In genomic region chr10:101030492-101031127, GRCh38 we compare ENCODE assay signal across 8 cellular contexts. TPM values are rescaled to one million over a fixed set of nuclear protein-coding genes. Genes with fewer than 3 reads are reported as not detected.
DNase-seq lines count a peak whose midpoint lies in the region; ATAC-seq and TF ChIP-seq lines count a peak whose summit lies in the region.

No MANE protein-coding gene starts in this region.

- peak overlapping the region; percentile 94 for H3K4me2 ChIP-seq in SK-N-SH

- TF ChIP-seq CTCF in SK-N-SH (IDR thresholded peaks at IDR 0.05) (no peak), stomach (IDR thresholded peaks at IDR 0.05) (no peak), GM10266 (IDR thresholded peaks at IDR 0.05; ENCODE audit: control insufficient read depth, insufficient read depth, low read depth, missing control alignments) (no peak)

- peak overlapping the region; percentile 84 to 98 for H3K4me3 ChIP-seq in SK-N-SH (ENCODE audit: low read depth in 2 of 2, low read length in 1 of 2)
- peak overlapping the region; percentile 63 to 79 (median 66) for H3K4me3 ChIP-seq in stomach

- H3K27me3 Mint-ChIP-seq in activated T-helper 1 cell treated with anti-CD3 and anti-CD28 coated beads, Interleukin-12 subunit alpha, Interleukin-12 subunit beta, Interleukin-2, Interleukin-4 antibody, amounts not matched to agents 30 ng/mL and 10 ng/mL and 1 ng/mL, durations not matched to agents 14 hours and 24 hours and 36 hours (ENCODE audit: insufficient read depth): peaks cover 21% of the 10 kb centered on the region

- intact Hi-C loops in activated T-helper 1 cell treated with anti-CD3 and anti-CD28 coated beads, Interleukin-12 subunit alpha, Interleukin-12 subunit beta, Interleukin-2, Interleukin-4 antibody, amounts not matched to agents 30 ng/mL and 10 ng/mL and 1 ng/mL, durations not matched to agents 14 hours and 24 hours and 36 hours (cut with micrococcal nuclease): loop anchor here (1.0 kb wide), 5 partner anchors 11 to 788 kb away; partner anchors contain the start of genes MRPL43, OGA and TWNK
- intact Hi-C loops in stomach (cut with DNase I; ENCODE audit: low total_unique reads): no loop called here

- POLR2A ChIA-PET in SK-N-SH (lab: Yijun Ruan, JAX): interaction anchor here (1.2 to 2.7 kb wide), 4 partner anchors 12 to 44 kb away, joined by 3 to 16 read pairs (median 6); partner anchors contain the start of genes LZTS2 and MRPL43

- H3K36me3 ChIP-seq in SK-N-SH (replicated peaks in 1 of 2; ENCODE audit: control insufficient read depth in 1 of 2, insufficient read depth in 2 of 2, low read length in 1 of 2) (peaks cover 10 to 11% of the 10 kb centered on the region in 2 experiments), stomach (peaks cover 7 to 13% (median 10%) of the 10 kb centered on the region in 4 donors)

- peak overlapping the region; percentile 89; the same call in 1 of the 2 replicates for H2AFZ ChIP-seq in SK-N-SH (ENCODE audit: low read depth)

- no peak overlapping the region; a peak in 1 of 4 replicates for H3K27ac ChIP-seq in SK-N-SH (ENCODE audit: low read depth in 2 of 2, low read length in 1 of 2)
- peak overlapping the region; percentile 74 to 98 (median 93) for H3K27ac ChIP-seq in stomach

- DNase-seq in SK-N-SH (peak; percentile 53), islet precursor cell (peak; percentile 75), stomach (no peak), cortex of kidney (lab: John Stamatoyannopoulos, UW) (no peak), GM10266 (ENCODE audit: extremely low spot score) (no peak)
- no peak for DNase-seq in activated T-helper 1 cell treated with anti-CD3 and anti-CD28 coated beads, Interleukin-12 subunit alpha, Interleukin-12 subunit beta, Interleukin-2, Interleukin-4 antibody, amounts not matched to agents 30 ng/mL and 10 ng/mL and 1 ng/mL, durations not matched to agents 14 hours and 24 hours and 36 hours (ENCODE audit: low spot score)

- TF ChIP-seq RAD21 in SK-N-SH (IDR thresholded peaks at IDR 0.05; ENCODE audit: low read length): no peak

- no peaks in the 10 kb centered on the region for H3K9me3 Mint-ChIP-seq in activated T-helper 1 cell treated with anti-CD3 and anti-CD28 coated beads, Interleukin-12 subunit alpha, Interleukin-12 subunit beta, Interleukin-2, Interleukin-4 antibody, amounts not matched to agents 30 ng/mL and 10 ng/mL and 1 ng/mL, durations not matched to agents 14 hours and 24 hours and 36 hours

- no peak for ATAC-seq in SK-N-SH treated with all-trans-retinoic acid at 6 μM for 48 hours
- no peak for ATAC-seq in HG03520 (IDR thresholded peaks at IDR 0.05; ENCODE audit: unreplicated experiment)

- peak overlapping the region; percentile 84 for H3K4me3 Mint-ChIP-seq in activated T-helper 1 cell treated with anti-CD3 and anti-CD28 coated beads, Interleukin-12 subunit alpha, Interleukin-12 subunit beta, Interleukin-2, Interleukin-4 antibody, amounts not matched to agents 30 ng/mL and 10 ng/mL and 1 ng/mL, durations not matched to agents 14 hours and 24 hours and 36 hours

- H3F3A ChIP-seq in SK-N-SH (replicated peaks; ENCODE audit: insufficient read depth): peaks cover 18% of the 10 kb centered on the region

- peaks cover 27% of the 10 kb centered on the region for H3K4me1 Mint-ChIP-seq in activated T-helper 1 cell treated with anti-CD3 and anti-CD28 coated beads, Interleukin-12 subunit alpha, Interleukin-12 subunit beta, Interleukin-2, Interleukin-4 antibody, amounts not matched to agents 30 ng/mL and 10 ng/mL and 1 ng/mL, durations not matched to agents 14 hours and 24 hours and 36 hours (ENCODE audit: low read depth)

- 69% methylated on average over 7 of the region's 25 CpGs for WGBS in SK-N-SH (ENCODE audit: low lambda C conversion rate)
- 7 to 12% (median 10%) methylated on average over 9 to 25 of the region's 25 CpGs for WGBS in stomach, 5 donors

- H3K9ac ChIP-seq in SK-N-SH: 0 out of 2 replicates have a peak overlapping the region, but pooled peaks have one; percentile 96

- H4K20me1 ChIP-seq in SK-N-SH (ENCODE audit: insufficient read depth): peaks cover 29% of the 10 kb centered on the region

- TF ChIP-seq EP300 in SK-N-SH (IDR thresholded peaks at IDR 0.05; ENCODE audit: borderline replicate concordance in 1 of 2, low read depth in 1 of 2, low read length in 1 of 2) (no peak), stomach (IDR thresholded peaks at IDR 0.05) (no peak)

- H3K9me2 ChIP-seq in SK-N-SH: no peaks in the 10 kb centered on the region

- H3K36me3 Mint-ChIP-seq in activated T-helper 1 cell treated with anti-CD3 and anti-CD28 coated beads, Interleukin-12 subunit alpha, Interleukin-12 subunit beta, Interleukin-2, Interleukin-4 antibody, amounts not matched to agents 30 ng/mL and 10 ng/mL and 1 ng/mL, durations not matched to agents 14 hours and 24 hours and 36 hours (ENCODE audit: low read depth): peaks cover 8% of the 10 kb centered on the region

- H3K79me2 ChIP-seq in SK-N-SH (ENCODE audit: insufficient read depth): peaks cover 34% of the 10 kb centered on the region

- CTCF ChIA-PET in SK-N-SH (lab: Yijun Ruan, JAX): interaction anchor here (0.7 to 15.0 kb wide), 15 partner anchors 10 to 360 kb away, joined by 3 to 198 read pairs (median 7); partner anchors contain the start of gene LZTS2

- H3K27me3 ChIP-seq in SK-N-SH (ENCODE audit: insufficient read depth) (no peaks in the 10 kb centered on the region), stomach (peaks cover 0 to 18% (median 2%) of the 10 kb centered on the region in 3 donors)

- H3K27ac Mint-ChIP-seq in activated T-helper 1 cell treated with anti-CD3 and anti-CD28 coated beads, Interleukin-12 subunit alpha, Interleukin-12 subunit beta, Interleukin-2, Interleukin-4 antibody, amounts not matched to agents 30 ng/mL and 10 ng/mL and 1 ng/mL, durations not matched to agents 14 hours and 24 hours and 36 hours: peak overlapping the region; percentile 94

- TF ChIP-seq POLR2A in stomach (IDR thresholded peaks at IDR 0.05): no peak

- H3K4me1 ChIP-seq in SK-N-SH (ENCODE audit: control insufficient read depth in 1 of 2, insufficient read depth in 2 of 2, low read depth in 1 of 2, low read length in 1 of 2) (peaks cover 7 to 43% of the 10 kb centered on the region in 2 experiments; a peak in 2 of 4 replicates), stomach (peaks cover 19 to 40% (median 31%) of the 10 kb centered on the region in 4 donors)

- H3K9me3 ChIP-seq in SK-N-SH: no peaks in the 10 kb centered on the region
- H3K9me3 ChIP-seq in stomach: no peaks in the 10 kb centered on the region

TF ChIP-seq in SK-N-SH, 30 proteins besides CTCF, POLR2A, EP300 and RAD21 (continues in another document):
- TF ChIP-seq YY1 (IDR thresholded peaks at IDR 0.05; ENCODE audit: low read depth) (no peak), TCF12 (IDR thresholded peaks at IDR 0.05) (no peak), TEAD4 (IDR thresholded peaks at IDR 0.05; ENCODE audit: borderline replicate concordance, insufficient read depth) (no peak), RFX5 (IDR thresholded peaks at IDR 0.05; ENCODE audit: low read length) (no peak)

TF ChIP-seq in SK-N-SH treated with all-trans-retinoic acid at 6 μM for 48 hours, 23 proteins besides CTCF, POLR2A, EP300 and RAD21 (continues in another document):
- no peak for TF ChIP-seq TCF4 (CRISPR knock-in tag; IDR thresholded peaks at IDR 0.05; ENCODE audit: borderline replicate concordance)
- TF ChIP-seq ZFP3 (CRISPR knock-in tag; IDR thresholded peaks at IDR 0.05): no peak
- no peak for TF ChIP-seq PPARA (CRISPR knock-in tag; IDR thresholded peaks at IDR 0.05; ENCODE audit: borderline replicate concordance)

RNA-seq across cellular contexts. Expression of gene PDZD7, which starts 0.3 kb away (rescaled TPM):
- polyA plus RNA-seq in SK-N-SH (2012; rRNA removed) (1.9 and 2.3 TPM in 2 replicates), stomach (under 1 TPM; 0.20 to 0.76 (median 0.75) TPM)
- polyA plus RNA-seq in SK-N-SH (2012; cell fraction: cytosol; rRNA removed): 0.95 and 1.5 TPM in 2 replicates
- 5.4 and 6.8 TPM in 2 replicates for polyA plus RNA-seq in SK-N-SH (2012; cell fraction: nucleus; rRNA removed)
- 0.47 and 0.54 TPM in 2 replicates for total RNA-seq in activated T-helper 1 cell treated with anti-CD3 and anti-CD28 coated beads, Interleukin-12 subunit alpha, Interleukin-12 subunit beta, Interleukin-2, Interleukin-4 antibody, amounts not matched to agents 30 ng/mL and 10 ng/mL and 1 ng/mL, durations not matched to agents 14 hours and 24 hours and 36 hours
- total RNA-seq in stomach: 1 to 10 TPM in 1 of 5 donors, not detected in 4; 2.4 TPM

RNA-seq across cellular contexts. Expression of gene SFXN3, which starts 0.4 kb away (rescaled TPM):
- 142 and 229 TPM in 2 replicates for polyA plus RNA-seq in SK-N-SH (2012; rRNA removed)
- polyA plus RNA-seq in SK-N-SH (2012; cell fraction: cytosol; rRNA removed): 44.8 and 65.6 TPM in 2 replicates
- polyA plus RNA-seq in SK-N-SH (2012; cell fraction: nucleus; rRNA removed): 1,157 and 1,277 TPM in 2 replicates
- 34.8 and 39.0 TPM in 2 replicates for total RNA-seq in activated T-helper 1 cell treated with anti-CD3 and anti-CD28 coated beads, Interleukin-12 subunit alpha, Interleukin-12 subunit beta, Interleukin-2, Interleukin-4 antibody, amounts not matched to agents 30 ng/mL and 10 ng/mL and 1 ng/mL, durations not matched to agents 14 hours and 24 hours and 36 hours
- total RNA-seq in stomach: 10 to 100 TPM in 4 of 5 donors, 1 to 10 TPM in 1; 9.9 to 60.4 (median 37.9) TPM
- polyA plus RNA-seq in stomach: 10 to 100 TPM; 11.1 to 20.7 (median 20.5) TPM

RNA-seq across cellular contexts. Expression of gene LZTS2, which starts 31.0 kb away (rescaled TPM):
- polyA plus RNA-seq in SK-N-SH (2012; rRNA removed) (50.6 and 52.2 TPM in 2 replicates), stomach (10 to 100 TPM; 34.7 to 58.2 (median 39.1) TPM)
- 18.5 and 31.3 TPM in 2 replicates for polyA plus RNA-seq in SK-N-SH (2012; cell fraction: cytosol; rRNA removed)
- polyA plus RNA-seq in SK-N-SH (2012; cell fraction: nucleus; rRNA removed): 105 and 145 TPM in 2 replicates
- total RNA-seq in activated T-helper 1 cell treated with anti-CD3 and anti-CD28 coated beads, Interleukin-12 subunit alpha, Interleukin-12 subunit beta, Interleukin-2, Interleukin-4 antibody, amounts not matched to agents 30 ng/mL and 10 ng/mL and 1 ng/mL, durations not matched to agents 14 hours and 24 hours and 36 hours: 22.3 TPM in 2 replicates
- 10 to 100 TPM; 41.2 to 70.7 (median 52.5) TPM for total RNA-seq in stomach

RNA-seq across cellular contexts. Expression of gene KAZALD1, which starts 31.2 kb away (rescaled TPM):
- polyA plus RNA-seq in SK-N-SH (2012; rRNA removed) (1.9 and 3.0 TPM in 2 replicates), stomach (10 to 100 TPM; 12.0 to 32.8 (median 12.0) TPM)
- 0.84 and 1.4 TPM in 2 replicates for polyA plus RNA-seq in SK-N-SH (2012; cell fraction: cytosol; rRNA removed)
- 6.2 and 8.4 TPM in 2 replicates for polyA plus RNA-seq in SK-N-SH (2012; cell fraction: nucleus; rRNA removed)
- total RNA-seq in activated T-helper 1 cell treated with anti-CD3 and anti-CD28 coated beads, Interleukin-12 subunit alpha, Interleukin-12 subunit beta, Interleukin-2, Interleukin-4 antibody, amounts not matched to agents 30 ng/mL and 10 ng/mL and 1 ng/mL, durations not matched to agents 14 hours and 24 hours and 36 hours: 0.57 and 0.73 TPM in 2 replicates
- total RNA-seq in stomach: 10 to 100 TPM in 2 of 5 donors, 1 to 10 TPM in 2, not detected in 1; 2.2 to 35.5 (median 14.8) TPM

RNA-seq across cellular contexts. Expression of gene TWNK, which starts 43.3 kb away (rescaled TPM):
- polyA plus RNA-seq in SK-N-SH (2012; rRNA removed): 16.4 and 20.0 TPM in 2 replicates
- polyA plus RNA-seq in SK-N-SH (2012; cell fraction: cytosol; rRNA removed): 16.6 and 20.2 TPM in 2 replicates
- polyA plus RNA-seq in SK-N-SH (2012; cell fraction: nucleus; rRNA removed): 15.7 and 20.7 TPM in 2 replicates
- total RNA-seq in activated T-helper 1 cell treated with anti-CD3 and anti-CD28 coated beads, Interleukin-12 subunit alpha, Interleukin-12 subunit beta, Interleukin-2, Interleukin-4 antibody, amounts not matched to agents 30 ng/mL and 10 ng/mL and 1 ng/mL, durations not matched to agents 14 hours and 24 hours and 36 hours: 41.1 and 42.3 TPM in 2 replicates
- 10 to 100 TPM in 2 of 5 donors, 1 to 10 TPM in 2, not detected in 1; 4.2 to 30.8 (median 18.0) TPM for total RNA-seq in stomach
- polyA plus RNA-seq in stomach: 1 to 10 TPM; 2.3 to 4.8 (median 4.7) TPM

Comparison
In these comparisons a context has a peak if more than half of its experiments do, and no peak if none do; other contexts are left out.
1. DNase-seq: peak in SK-N-SH (single experiment) and islet precursor cell (single experiment); none in activated T-helper 1 cell treated with anti-CD3 and anti-CD28 coated beads, Interleukin-12 subunit alpha, Interleukin-12 subunit beta, Interleukin-2, Interleukin-4 antibody, amounts not matched to agents 30 ng/mL and 10 ng/mL and 1 ng/mL, durations not matched to agents 14 hours and 24 hours and 36 hours (single experiment), stomach (single experiment), cortex of kidney (single experiment) and GM10266 (single experiment).
2. H3K27ac ChIP-seq: peak in stomach (5 of 5); none in SK-N-SH (0 of 2).